Comparison of ENCODE assay signal across 8 cellular contexts in genomic region chr5:88680253-88681132, GRCh38.
DNase-seq lines count a peak whose midpoint lies in the region; TF ChIP-seq lines count a peak whose summit lies in the region.

No MANE protein-coding gene starts in this region.

- TF ChIP-seq CTCF in GM06990 (IDR thresholded peaks at IDR 0.05; ENCODE audit: insufficient read depth, low read length, poor library complexity, severe bottlenecking) (peak; percentile 93), adrenal gland (IDR thresholded peaks at IDR 0.05) (peak; percentile 53 to 98 (median 90)), hepatocyte (IDR thresholded peaks at IDR 0.05; ENCODE audit: poor library complexity) (peak; percentile 98), sigmoid colon (IDR thresholded peaks at IDR 0.05) (peak; percentile 42 to 93 (median 69))

- no peaks in the 10 kb centered on the region for H3F3A ChIP-seq in GM23248 (ENCODE audit: insufficient read depth)

- H3K4me3 Mint-ChIP-seq in T-helper 1 cell treated with Interleukin-12 subunit alpha and Interleukin-12 subunit beta and Interleukin-4 antibody, amounts not matched to agents 30 μg/mL and 1 μg/mL, for 36 hours: peak overlapping the region; percentile 34

- H3K4me1 Mint-ChIP-seq in T-helper 1 cell treated with Interleukin-12 subunit alpha and Interleukin-12 subunit beta and Interleukin-4 antibody, amounts not matched to agents 30 μg/mL and 1 μg/mL, for 36 hours (ENCODE audit: low read depth): peaks cover 20% of the 10 kb centered on the region

- no peak for TF ChIP-seq EP300 in sigmoid colon (IDR thresholded peaks at IDR 0.05)

- H2AFZ ChIP-seq in GM23248 (peak overlapping the region; percentile 69), hepatocyte (peak overlapping the region; percentile 80)

- H3K9me2 ChIP-seq in GM23248 (ENCODE audit: insufficient read depth) (no peaks in the 10 kb centered on the region), hepatocyte (replicated peaks; ENCODE audit: insufficient read depth) (no peaks in the 10 kb centered on the region)

- in situ Hi-C loops in GM23248 (cut with MboI): loop anchor here (10.0 to 25.0 kb wide), 2 partner anchors 543 to 906 kb away; no protein-coding TSS in a partner anchor

- 5 to 6% methylated on average over 51 to 57 of the region's 61 CpGs for whole genome bisulfite sequencing in GM23248 (ENCODE audit: low coverage in 1 of 2, low lambda C conversion rate in 2 of 2, missing lambda C conversion rate in 2 of 2), 2 experiments
- 8 to 14% (median 10%) methylated on average over 31 to 61 of the region's 61 CpGs for WGBS in adrenal gland, 4 donors
- 2% methylated on average over 58 of the region's 61 CpGs for WGBS in hepatocyte (ENCODE audit: low lambda C conversion rate, missing lambda C conversion rate)
- WGBS in sigmoid colon, 2 donors: 4 to 8% methylated on average over 61 of the region's 61 CpGs

- H3K4me3 ChIP-seq in GM06990 (replicated peaks; ENCODE audit: low read depth, low read length): peak overlapping the region; percentile 69
- H3K4me3 ChIP-seq in GM23248: peak overlapping the region; percentile 62
- peak overlapping the region in 2 of 4 donors; percentile 27 to 45 for H3K4me3 ChIP-seq in adrenal gland
- peak overlapping the region; percentile 69 for H3K4me3 ChIP-seq in hepatocyte
- peak overlapping the region; percentile 23 to 45 (median 40) for H3K4me3 ChIP-seq in sigmoid colon

- H3K4me2 ChIP-seq in GM23248 (ENCODE audit: unreplicated experiment): peak overlapping the region; percentile 76
- peak overlapping the region; percentile 100 for H3K4me2 ChIP-seq in hepatocyte

- intact Hi-C loops in adrenal gland (cut with DNase I): loop anchor here in 1 of 2 donors (5.0 to 10.0 kb wide), 2 partner anchors 796 to 898 kb away; no protein-coding TSS in a partner anchor
- intact Hi-C loops in sigmoid colon (cut with DNase I): loop anchor here (2.0 to 10.0 kb wide), 2 partner anchors 416 to 540 kb away; partner anchors contain the start of gene TMEM161B

- H3K27ac ChIP-seq in GM23248: no peak overlapping the region
- H3K27ac ChIP-seq in adrenal gland: no peak overlapping the region
- H3K27ac ChIP-seq in hepatocyte: no peak overlapping the region
- no peak overlapping the region for H3K27ac ChIP-seq in sigmoid colon

- H3K79me2 ChIP-seq in GM23248 (ENCODE audit: insufficient read depth): no peaks in the 10 kb centered on the region
- no peaks in the 10 kb centered on the region for H3K79me2 ChIP-seq in hepatocyte

- H4K20me1 ChIP-seq in GM23248 (ENCODE audit: insufficient read depth) (no peaks in the 10 kb centered on the region), hepatocyte (ENCODE audit: insufficient read depth, poor library complexity, severe bottlenecking) (no peaks in the 10 kb centered on the region)

- H3K9me3 Mint-ChIP-seq in T-helper 1 cell treated with Interleukin-12 subunit alpha and Interleukin-12 subunit beta and Interleukin-4 antibody, amounts not matched to agents 30 μg/mL and 1 μg/mL, for 36 hours: peaks cover under 1% of the 10 kb centered on the region

- no peak overlapping the region for H3K27ac Mint-ChIP-seq in T-helper 1 cell treated with Interleukin-12 subunit alpha and Interleukin-12 subunit beta and Interleukin-4 antibody, amounts not matched to agents 30 μg/mL and 1 μg/mL, for 36 hours

- H3K27me3 ChIP-seq in GM06990 (replicated peaks; ENCODE audit: control insufficient read depth, insufficient read depth, low read length) (no peaks in the 10 kb centered on the region; the same call in 1 of the 2 replicates), GM23248 (replicated peaks; ENCODE audit: insufficient read depth) (peaks cover 92% of the 10 kb centered on the region), adrenal gland (peaks cover 39% of the 10 kb centered on the region), hepatocyte (peaks cover 96% of the 10 kb centered on the region), sigmoid colon (peaks cover 80 to 100% (median 98%) of the 10 kb centered on the region in 3 donors)

- H3K36me3 ChIP-seq in GM06990 (ENCODE audit: control insufficient read depth, insufficient read depth, low read length) (no peaks in the 10 kb centered on the region), GM23248 (ENCODE audit: low read depth) (no peaks in the 10 kb centered on the region), adrenal gland (replicated peaks in 1 of 2) (no peaks in the 10 kb centered on the region), hepatocyte (replicated peaks; ENCODE audit: insufficient read depth, low read depth) (no peaks in the 10 kb centered on the region), sigmoid colon (no peaks in the 10 kb centered on the region)

- peaks cover 5% of the 10 kb centered on the region for H3K36me3 Mint-ChIP-seq in T-helper 1 cell treated with Interleukin-12 subunit alpha and Interleukin-12 subunit beta and Interleukin-4 antibody, amounts not matched to agents 30 μg/mL and 1 μg/mL, for 36 hours (ENCODE audit: low read depth)

- H3K4me1 ChIP-seq in GM23248 (ENCODE audit: insufficient read depth): no peaks in the 10 kb centered on the region
- peaks cover 2 to 23% of the 10 kb centered on the region in 2 donors for H3K4me1 ChIP-seq in adrenal gland (replicated peaks in 1 of 2)
- peaks cover 6% of the 10 kb centered on the region for H3K4me1 ChIP-seq in hepatocyte (ENCODE audit: insufficient read depth)
- peaks cover 0 to 32% (median 18%) of the 10 kb centered on the region in 4 donors for H3K4me1 ChIP-seq in sigmoid colon

- H3K9me3 ChIP-seq in GM23248 (ENCODE audit: low read depth): no peaks in the 10 kb centered on the region
- no peaks in the 10 kb centered on the region for H3K9me3 ChIP-seq in adrenal gland (replicated peaks in 1 of 3)
- H3K9me3 ChIP-seq in hepatocyte (ENCODE audit: low read depth): no peaks in the 10 kb centered on the region
- peaks cover 0 to 3% (median 0%) of the 10 kb centered on the region in 4 donors for H3K9me3 ChIP-seq in sigmoid colon

- no peak overlapping the region for H3K9ac ChIP-seq in GM23248

- H3K27me3 Mint-ChIP-seq in T-helper 1 cell treated with Interleukin-12 subunit alpha and Interleukin-12 subunit beta and Interleukin-4 antibody, amounts not matched to agents 30 μg/mL and 1 μg/mL, for 36 hours (ENCODE audit: low read depth): peaks cover 90% of the 10 kb centered on the region

- TF ChIP-seq POLR2A in adrenal gland (IDR thresholded peaks at IDR 0.05) (no peak), sigmoid colon (IDR thresholded peaks at IDR 0.05) (no peak)

- DNase-seq in GM06990 (ENCODE audit: extremely low read depth, insufficient read length) (peak; percentile 78), GM23248 (peak; percentile 74), Kasumi-1 (lab: John Stamatoyannopoulos, UW) (peak; percentile 60 to 68), adrenal gland (peak; percentile 53 to 85 (median 78)), hepatocyte (ENCODE audit: low spot score) (peak; percentile 85), sigmoid colon (no peak), NCI-H1694 (lab: John Stamatoyannopoulos, UW) (no peak)

Comparison
In these comparisons a context has a peak if more than half of its experiments do, and no peak if none do; other contexts are left out.
1. DNase-seq: peak in GM06990 (single experiment), GM23248 (single experiment), Kasumi-1 (2 of 2), adrenal gland (7 of 7) and hepatocyte (single experiment); none in sigmoid colon (single experiment) and NCI-H1694 (single experiment).
2. Peak in every context shown above with its lines, with median percentiles within 50 percentile points of each other: CTCF ChIP-seq.